2 cellular contexts compared by ENCODE assay signal in the genomic region with DNA sequence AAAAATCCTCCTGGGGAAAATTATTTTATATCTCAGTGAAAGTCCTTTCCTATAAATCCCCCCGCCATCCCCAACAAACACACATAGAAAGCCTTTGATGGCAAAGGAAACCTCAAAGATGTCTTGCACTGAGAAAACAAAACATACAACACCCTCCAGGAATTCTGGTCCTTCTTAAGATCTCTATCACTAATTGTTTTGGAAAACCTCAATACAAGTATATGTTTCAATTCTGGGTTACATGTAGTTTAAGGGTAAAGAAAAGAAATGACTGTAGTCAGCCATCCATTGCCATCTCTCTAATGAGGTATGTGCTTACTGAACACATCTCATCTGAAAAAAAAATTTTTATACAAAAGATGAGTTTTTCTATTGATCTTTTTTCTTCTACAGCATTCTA.
TF ChIP-seq lines count a peak whose summit lies in the region.

No MANE protein-coding gene starts in this region.

TF ChIP-seq in SK-N-SH, 30 proteins besides CTCF, POLR2A, EP300 and RAD21:
- TF ChIP-seq SMC3 (IDR thresholded peaks at IDR 0.05; ENCODE audit: low read depth, low read length) (no peak), TCF12 (IDR thresholded peaks at IDR 0.05) (peak; percentile 66)
- TF ChIP-seq, protein P1, sequence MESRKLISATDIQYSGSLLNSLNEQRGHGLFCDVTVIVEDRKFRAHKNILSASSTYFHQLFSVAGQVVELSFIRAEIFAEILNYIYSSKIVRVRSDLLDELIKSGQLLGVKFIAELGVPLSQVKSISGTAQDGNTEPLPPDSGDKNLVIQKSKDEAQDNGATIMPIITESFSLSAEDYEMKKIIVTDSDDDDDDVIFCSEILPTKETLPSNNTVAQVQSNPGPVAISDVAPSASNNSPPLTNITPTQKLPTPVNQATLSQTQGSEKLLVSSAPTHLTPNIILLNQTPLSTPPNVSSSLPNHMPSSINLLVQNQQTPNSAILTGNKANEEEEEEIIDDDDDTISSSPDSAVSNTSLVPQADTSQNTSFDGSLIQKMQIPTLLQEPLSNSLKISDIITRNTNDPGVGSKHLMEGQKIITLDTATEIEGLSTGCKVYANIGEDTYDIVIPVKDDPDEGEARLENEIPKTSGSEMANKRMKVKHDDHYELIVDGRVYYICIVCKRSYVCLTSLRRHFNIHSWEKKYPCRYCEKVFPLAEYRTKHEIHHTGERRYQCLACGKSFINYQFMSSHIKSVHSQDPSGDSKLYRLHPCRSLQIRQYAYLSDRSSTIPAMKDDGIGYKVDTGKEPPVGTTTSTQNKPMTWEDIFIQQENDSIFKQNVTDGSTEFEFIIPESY (IDR thresholded peaks at IDR 0.05; ENCODE audit: borderline replicate concordance, low read depth) = no peak
- TF ChIP-seq, protein P2, sequence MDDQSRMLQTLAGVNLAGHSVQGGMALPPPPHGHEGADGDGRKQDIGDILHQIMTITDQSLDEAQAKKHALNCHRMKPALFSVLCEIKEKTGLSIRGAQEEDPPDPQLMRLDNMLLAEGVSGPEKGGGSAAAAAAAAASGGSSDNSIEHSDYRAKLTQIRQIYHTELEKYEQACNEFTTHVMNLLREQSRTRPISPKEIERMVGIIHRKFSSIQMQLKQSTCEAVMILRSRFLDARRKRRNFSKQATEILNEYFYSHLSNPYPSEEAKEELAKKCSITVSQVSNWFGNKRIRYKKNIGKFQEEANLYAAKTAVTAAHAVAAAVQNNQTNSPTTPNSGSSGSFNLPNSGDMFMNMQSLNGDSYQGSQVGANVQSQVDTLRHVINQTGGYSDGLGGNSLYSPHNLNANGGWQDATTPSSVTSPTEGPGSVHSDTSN (IDR thresholded peaks at IDR 0.05) = 0 out of 2 replicates have a peak, but pooled peaks have one; percentile 19
TF ChIP-seq in SK-N-SH: peak in this region for 2.

TF ChIP-seq in SK-N-SH treated with all-trans-retinoic acid at 6 μM for 48 hours, 23 proteins besides CTCF, POLR2A, EP300 and RAD21:
- TF ChIP-seq SNAI2 (CRISPR knock-in tag; IDR thresholded peaks at IDR 0.05) (no peak), ZNF8 (CRISPR knock-in tag; IDR thresholded peaks at IDR 0.05) (no peak), TOX (CRISPR knock-in tag; IDR thresholded peaks at IDR 0.05; ENCODE audit: borderline replicate concordance) (no peak), POU6F1 (CRISPR knock-in tag; IDR thresholded peaks at IDR 0.05; ENCODE audit: borderline replicate concordance, low read depth) (no peak), ESRRG (CRISPR knock-in tag; IDR thresholded peaks at IDR 0.05) (no peak), PPARA (CRISPR knock-in tag; IDR thresholded peaks at IDR 0.05; ENCODE audit: borderline replicate concordance) (no peak), TCF4 (CRISPR knock-in tag; IDR thresholded peaks at IDR 0.05; ENCODE audit: borderline replicate concordance) (no peak), OSR1 (CRISPR knock-in tag; IDR thresholded peaks at IDR 0.05) (no peak), ZC3H10 (CRISPR knock-in tag; IDR thresholded peaks at IDR 0.05) (no peak), CREB5 (CRISPR knock-in tag; IDR thresholded peaks at IDR 0.05; ENCODE audit: low read depth) (no peak), GLIS3 (CRISPR knock-in tag; IDR thresholded peaks at IDR 0.05) (no peak), BACH2 (CRISPR knock-in tag; IDR thresholded peaks at IDR 0.05; ENCODE audit: borderline replicate concordance) (no peak), ARNTL (CRISPR knock-in tag; IDR thresholded peaks at IDR 0.05; ENCODE audit: borderline replicate concordance, low read depth) (no peak), TSHZ2 (CRISPR knock-in tag; IDR thresholded peaks at IDR 0.05) (no peak), ZFP30 (CRISPR knock-in tag; IDR thresholded peaks at IDR 0.05) (no peak), CSDC2 (CRISPR knock-in tag; IDR thresholded peaks at IDR 0.05) (no peak)
- TF ChIP-seq, protein P3, sequence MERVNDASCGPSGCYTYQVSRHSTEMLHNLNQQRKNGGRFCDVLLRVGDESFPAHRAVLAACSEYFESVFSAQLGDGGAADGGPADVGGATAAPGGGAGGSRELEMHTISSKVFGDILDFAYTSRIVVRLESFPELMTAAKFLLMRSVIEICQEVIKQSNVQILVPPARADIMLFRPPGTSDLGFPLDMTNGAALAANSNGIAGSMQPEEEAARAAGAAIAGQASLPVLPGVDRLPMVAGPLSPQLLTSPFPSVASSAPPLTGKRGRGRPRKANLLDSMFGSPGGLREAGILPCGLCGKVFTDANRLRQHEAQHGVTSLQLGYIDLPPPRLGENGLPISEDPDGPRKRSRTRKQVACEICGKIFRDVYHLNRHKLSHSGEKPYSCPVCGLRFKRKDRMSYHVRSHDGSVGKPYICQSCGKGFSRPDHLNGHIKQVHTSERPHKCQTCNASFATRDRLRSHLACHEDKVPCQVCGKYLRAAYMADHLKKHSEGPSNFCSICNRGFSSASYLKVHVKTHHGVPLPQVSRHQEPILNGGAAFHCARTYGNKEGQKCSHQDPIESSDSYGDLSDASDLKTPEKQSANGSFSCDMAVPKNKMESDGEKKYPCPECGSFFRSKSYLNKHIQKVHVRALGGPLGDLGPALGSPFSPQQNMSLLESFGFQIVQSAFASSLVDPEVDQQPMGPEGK (CRISPR knock-in tag; IDR thresholded peaks at IDR 0.05; ENCODE audit: borderline replicate concordance) = no peak
